1 cellular context compared by ENCODE assay signal in the genomic region with DNA sequence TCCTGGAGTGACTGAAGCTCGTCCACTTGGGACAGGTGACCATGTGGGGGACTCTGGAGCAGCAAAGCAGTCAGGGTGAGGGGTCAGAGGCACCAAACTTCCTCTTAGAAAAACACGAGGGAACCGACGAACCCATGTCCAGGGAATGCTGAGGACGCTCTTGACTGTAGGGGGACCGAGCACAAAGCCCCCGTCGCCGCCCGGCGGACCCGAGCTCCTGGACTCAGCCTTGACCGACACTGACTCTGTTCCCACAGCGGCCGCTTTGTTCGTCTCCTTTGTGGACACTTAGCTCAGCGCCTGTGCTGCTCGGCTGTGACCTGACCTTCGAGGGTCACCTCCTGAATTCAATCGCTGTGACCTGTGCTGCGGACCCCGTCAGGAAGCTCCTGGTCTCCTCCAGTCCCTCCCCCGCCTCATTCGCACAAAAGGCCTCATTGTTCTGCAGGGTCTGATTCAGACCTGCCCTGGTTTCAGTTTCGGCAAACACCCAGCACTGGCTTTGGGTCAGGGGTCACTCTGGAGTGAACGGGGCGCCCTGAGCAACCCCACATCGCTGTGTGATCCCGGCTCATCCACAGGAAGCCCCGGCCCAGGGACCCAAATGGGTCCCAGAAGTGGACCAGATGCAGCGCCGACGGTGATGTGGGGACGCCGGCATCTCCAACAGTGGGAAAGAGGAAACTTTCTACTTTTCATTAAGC.
TF ChIP-seq lines count a peak whose summit lies in the region.

No MANE protein-coding gene starts in this region.

TF ChIP-seq in HepG2, 621 proteins besides CTCF, POLR2A, EP300 and RAD21 (continued from another document and continues in another):
- TF ChIP-seq, protein P1, sequence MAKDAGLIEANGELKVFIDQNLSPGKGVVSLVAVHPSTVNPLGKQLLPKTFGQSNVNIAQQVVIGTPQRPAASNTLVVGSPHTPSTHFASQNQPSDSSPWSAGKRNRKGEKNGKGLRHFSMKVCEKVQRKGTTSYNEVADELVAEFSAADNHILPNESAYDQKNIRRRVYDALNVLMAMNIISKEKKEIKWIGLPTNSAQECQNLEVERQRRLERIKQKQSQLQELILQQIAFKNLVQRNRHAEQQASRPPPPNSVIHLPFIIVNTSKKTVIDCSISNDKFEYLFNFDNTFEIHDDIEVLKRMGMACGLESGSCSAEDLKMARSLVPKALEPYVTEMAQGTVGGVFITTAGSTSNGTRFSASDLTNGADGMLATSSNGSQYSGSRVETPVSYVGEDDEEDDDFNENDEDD (CRISPR knock-in tag; IDR thresholded peaks at IDR 0.05; ENCODE audit: borderline replicate concordance) = peak; percentile 66; the same call in 1 of the 2 replicates
- TF ChIP-seq ARID4A (CRISPR knock-in tag; IDR thresholded peaks at IDR 0.05; ENCODE audit: borderline replicate concordance) (peak; percentile 75; the same call in 1 of the 2 replicates), BORCS8-MEF2B (CRISPR knock-in tag; IDR thresholded peaks at IDR 0.05) (peak; percentile 74; the same call in 1 of the 2 replicates), ISL2 (CRISPR knock-in tag; IDR thresholded peaks at IDR 0.05) (peak; percentile 97), KLF11 (CRISPR knock-in tag; IDR thresholded peaks at IDR 0.05) (peak; percentile 91; the same call in 1 of the 2 replicates), ZNF232 (CRISPR knock-in tag; IDR thresholded peaks at IDR 0.05; ENCODE audit: borderline replicate concordance) (peak; percentile 93; the same call in 1 of the 2 replicates), SP5 (CRISPR knock-in tag; IDR thresholded peaks at IDR 0.05; ENCODE audit: borderline replicate concordance, low read depth) (peak; percentile 96), NCOA2 (CRISPR knock-in tag; IDR thresholded peaks at IDR 0.05) (peak; percentile 98), IRF2 (CRISPR knock-in tag; IDR thresholded peaks at IDR 0.05) (peak; percentile 96), TCF7L2 (IDR thresholded peaks at IDR 0.05; ENCODE audit: low read depth, low read length) (peak; percentile 92), NCOA5 (CRISPR knock-in tag; IDR thresholded peaks at IDR 0.05) (0 out of 2 replicates have a peak, but pooled peaks have one; percentile 45), ZNF20 (CRISPR knock-in tag; IDR thresholded peaks at IDR 0.05) (0 out of 2 replicates have a peak, but pooled peaks have one; percentile 42), MZF1 (CRISPR knock-in tag; IDR thresholded peaks at IDR 0.05; ENCODE audit: borderline replicate concordance) (peak; percentile 37; the same call in 1 of the 2 replicates), ZNF101 (CRISPR knock-in tag; IDR thresholded peaks at IDR 0.05; ENCODE audit: borderline replicate concordance, low read depth) (peak; percentile 62; the same call in 1 of the 2 replicates), NR2F1 (CRISPR knock-in tag; IDR thresholded peaks at IDR 0.05) (peak; percentile 99), ZNF407 (CRISPR knock-in tag; IDR thresholded peaks at IDR 0.05; ENCODE audit: not compliant biosample characterization) (peak; percentile 63), ZSCAN20 (CRISPR knock-in tag; IDR thresholded peaks at IDR 0.05; ENCODE audit: borderline replicate concordance) (peak; percentile 77; the same call in 1 of the 2 replicates), NR1H2 (CRISPR knock-in tag; IDR thresholded peaks at IDR 0.05; ENCODE audit: borderline replicate concordance, low read depth) (peak; percentile 86; the same call in 1 of the 2 replicates), ZNF607 (CRISPR knock-in tag; IDR thresholded peaks at IDR 0.05; ENCODE audit: borderline replicate concordance) (peak; percentile 42; the same call in 1 of the 2 replicates), ZNF160 (CRISPR knock-in tag; IDR thresholded peaks at IDR 0.05) (peak; percentile 73; the same call in 1 of the 2 replicates), SOX13 (IDR thresholded peaks at IDR 0.05) (peak; percentile 68), SOX13 (CRISPR knock-in tag; conservative IDR thresholded peaks at IDR 0.05 in 1 of 2, IDR thresholded peaks at IDR 0.05 in 1 of 2) (peak in 1 of 2 experiments; percentile 97; a peak in 2 of 4 replicates), ZNF776 (CRISPR knock-in tag; IDR thresholded peaks at IDR 0.05) (peak; percentile 93), ZFP90 (CRISPR knock-in tag; IDR thresholded peaks at IDR 0.05; ENCODE audit: borderline replicate concordance) (peak; percentile 86), ZNF563 (CRISPR knock-in tag; IDR thresholded peaks at IDR 0.05) (peak; percentile 79; the same call in 1 of the 2 replicates), FOXK1 (CRISPR knock-in tag; IDR thresholded peaks at IDR 0.05; ENCODE audit: borderline replicate concordance, low read depth) (peak; percentile 94)
- TF ChIP-seq, protein P2, sequence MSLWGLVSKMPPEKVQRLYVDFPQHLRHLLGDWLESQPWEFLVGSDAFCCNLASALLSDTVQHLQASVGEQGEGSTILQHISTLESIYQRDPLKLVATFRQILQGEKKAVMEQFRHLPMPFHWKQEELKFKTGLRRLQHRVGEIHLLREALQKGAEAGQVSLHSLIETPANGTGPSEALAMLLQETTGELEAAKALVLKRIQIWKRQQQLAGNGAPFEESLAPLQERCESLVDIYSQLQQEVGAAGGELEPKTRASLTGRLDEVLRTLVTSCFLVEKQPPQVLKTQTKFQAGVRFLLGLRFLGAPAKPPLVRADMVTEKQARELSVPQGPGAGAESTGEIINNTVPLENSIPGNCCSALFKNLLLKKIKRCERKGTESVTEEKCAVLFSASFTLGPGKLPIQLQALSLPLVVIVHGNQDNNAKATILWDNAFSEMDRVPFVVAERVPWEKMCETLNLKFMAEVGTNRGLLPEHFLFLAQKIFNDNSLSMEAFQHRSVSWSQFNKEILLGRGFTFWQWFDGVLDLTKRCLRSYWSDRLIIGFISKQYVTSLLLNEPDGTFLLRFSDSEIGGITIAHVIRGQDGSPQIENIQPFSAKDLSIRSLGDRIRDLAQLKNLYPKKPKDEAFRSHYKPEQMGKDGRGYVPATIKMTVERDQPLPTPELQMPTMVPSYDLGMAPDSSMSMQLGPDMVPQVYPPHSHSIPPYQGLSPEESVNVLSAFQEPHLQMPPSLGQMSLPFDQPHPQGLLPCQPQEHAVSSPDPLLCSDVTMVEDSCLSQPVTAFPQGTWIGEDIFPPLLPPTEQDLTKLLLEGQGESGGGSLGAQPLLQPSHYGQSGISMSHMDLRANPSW (CRISPR knock-in tag; IDR thresholded peaks at IDR 0.05; ENCODE audit: borderline replicate concordance) = peak; percentile 96
- TF ChIP-seq, protein P3, sequence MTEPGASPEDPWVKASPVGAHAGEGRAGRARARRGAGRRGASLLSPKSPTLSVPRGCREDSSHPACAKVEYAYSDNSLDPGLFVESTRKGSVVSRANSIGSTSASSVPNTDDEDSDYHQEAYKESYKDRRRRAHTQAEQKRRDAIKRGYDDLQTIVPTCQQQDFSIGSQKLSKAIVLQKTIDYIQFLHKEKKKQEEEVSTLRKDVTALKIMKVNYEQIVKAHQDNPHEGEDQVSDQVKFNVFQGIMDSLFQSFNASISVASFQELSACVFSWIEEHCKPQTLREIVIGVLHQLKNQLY (CRISPR knock-in tag; IDR thresholded peaks at IDR 0.05) = peak; percentile 82; the same call in 1 of the 2 replicates
- TF ChIP-seq, protein P4, sequence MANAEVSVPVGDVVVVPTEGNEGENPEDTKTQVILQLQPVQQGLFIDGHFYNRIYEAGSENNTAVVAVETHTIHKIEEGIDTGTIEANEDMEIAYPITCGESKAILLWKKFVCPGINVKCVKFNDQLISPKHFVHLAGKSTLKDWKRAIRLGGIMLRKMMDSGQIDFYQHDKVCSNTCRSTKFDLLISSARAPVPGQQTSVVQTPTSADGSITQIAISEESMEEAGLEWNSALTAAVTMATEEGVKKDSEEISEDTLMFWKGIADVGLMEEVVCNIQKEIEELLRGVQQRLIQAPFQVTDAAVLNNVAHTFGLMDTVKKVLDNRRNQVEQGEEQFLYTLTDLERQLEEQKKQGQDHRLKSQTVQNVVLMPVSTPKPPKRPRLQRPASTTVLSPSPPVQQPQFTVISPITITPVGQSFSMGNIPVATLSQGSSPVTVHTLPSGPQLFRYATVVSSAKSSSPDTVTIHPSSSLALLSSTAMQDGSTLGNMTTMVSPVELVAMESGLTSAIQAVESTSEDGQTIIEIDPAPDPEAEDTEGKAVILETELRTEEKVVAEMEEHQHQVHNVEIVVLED (CRISPR knock-in tag; IDR thresholded peaks at IDR 0.05; ENCODE audit: borderline replicate concordance) = peak; percentile 73
- TF ChIP-seq, protein P5, sequence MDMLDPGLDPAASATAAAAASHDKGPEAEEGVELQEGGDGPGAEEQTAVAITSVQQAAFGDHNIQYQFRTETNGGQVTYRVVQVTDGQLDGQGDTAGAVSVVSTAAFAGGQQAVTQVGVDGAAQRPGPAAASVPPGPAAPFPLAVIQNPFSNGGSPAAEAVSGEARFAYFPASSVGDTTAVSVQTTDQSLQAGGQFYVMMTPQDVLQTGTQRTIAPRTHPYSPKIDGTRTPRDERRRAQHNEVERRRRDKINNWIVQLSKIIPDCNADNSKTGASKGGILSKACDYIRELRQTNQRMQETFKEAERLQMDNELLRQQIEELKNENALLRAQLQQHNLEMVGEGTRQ (IDR thresholded peaks at IDR 0.05; ENCODE audit: low read depth, low read length) = peak; percentile 39; the same call in 1 of the 2 replicates
- TF ChIP-seq, protein P5 (CRISPR knock-in tag; IDR thresholded peaks at IDR 0.05; ENCODE audit: borderline replicate concordance) = peak; percentile 29; the same call in 1 of the 2 replicates
